Comparison of ENCODE assay signal across 8 cellular contexts in the genomic region with DNA sequence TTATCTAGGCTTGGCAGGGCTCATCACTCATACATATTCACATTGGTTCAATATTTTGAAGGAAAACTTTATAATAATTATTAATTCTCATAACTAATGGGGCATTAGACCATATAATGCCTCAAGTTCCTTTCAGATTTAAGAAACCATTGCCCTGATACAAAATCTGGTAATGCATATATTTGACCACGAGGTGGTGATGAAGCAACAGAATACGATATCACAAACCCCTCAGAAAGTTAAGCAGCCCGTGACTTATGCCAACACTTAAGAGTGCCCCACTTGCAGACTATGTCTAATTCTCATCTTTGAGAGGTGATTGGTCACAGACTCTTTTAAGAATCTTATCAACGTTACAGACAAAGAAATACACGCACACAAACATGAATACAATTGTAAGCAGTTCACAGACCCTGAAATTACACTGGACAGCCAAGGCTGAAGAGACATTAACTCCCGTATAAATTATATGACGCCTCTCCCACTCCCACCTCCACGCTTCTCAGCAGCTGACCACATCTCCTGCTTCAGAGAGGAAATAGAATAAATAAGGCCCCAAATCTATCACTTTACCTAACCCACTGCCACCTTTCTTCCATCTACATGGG. TPM values are rescaled to one million over a fixed set of nuclear protein-coding genes. Genes with fewer than 3 reads are reported as not detected.
DNase-seq lines count a peak whose midpoint lies in the region; ATAC-seq, FAIRE-seq and TF ChIP-seq lines count a peak whose summit lies in the region.

No MANE protein-coding gene starts in this region.

- TF ChIP-seq POLR2A in GM12891 (IDR thresholded peaks at IDR 0.05; ENCODE audit: low read depth, low read length): no peak

- no peaks in the 10 kb centered on the region for H3K9me3 ChIP-seq in T-helper 17 cell (ENCODE audit: control insufficient read depth, low read length, poor library complexity, severe bottlenecking)

- H3K27ac Mint-ChIP-seq in T-helper 17 cell (no peak overlapping the region), endothelial cell (ENCODE audit: unreplicated experiment) (no peak overlapping the region)

- no peaks in the 10 kb centered on the region for H3K9me3 Mint-ChIP-seq in endothelial cell (ENCODE audit: unreplicated experiment)

- FAIRE-seq in GM12891 (lab: Jason Lieb, UNC): peak; percentile 76

- TF ChIP-seq CTCF in endothelial cell (IDR thresholded peaks at IDR 0.05; ENCODE audit: unreplicated experiment): peak; percentile 84

- DNase-seq in AG20443 (ENCODE audit: low spot score) (peak; percentile 55), GM12891 (ENCODE audit: insufficient read length, low spot score) (no peak), NCI-H146 treated with DMSO at 0.1 percent for 48 hours (lab: John Stamatoyannopoulos, UW; ENCODE audit: unreplicated experiment) (peak; percentile 11), T-helper 17 cell (peak in 1 of 3 donors; percentile 9), endothelial cell (ENCODE audit: low spot score) (peak; percentile 23), myocyte (ENCODE audit: low read depth) (peak; percentile 73), islet precursor cell (no peak)

- H3K4me3 Mint-ChIP-seq in T-helper 17 cell: no peak overlapping the region
- no peak overlapping the region for H3K4me3 Mint-ChIP-seq in endothelial cell (ENCODE audit: unreplicated experiment)

- peak; percentile 75 for ATAC-seq in HG02759 (IDR thresholded peaks at IDR 0.05; ENCODE audit: unreplicated experiment)
- peak; percentile 94 for ATAC-seq in T-helper 17 cell

- H3K36me3 Mint-ChIP-seq in T-helper 17 cell (ENCODE audit: low read depth): no peaks in the 10 kb centered on the region
- no peaks in the 10 kb centered on the region for H3K36me3 Mint-ChIP-seq in endothelial cell (ENCODE audit: low read depth, unreplicated experiment)

- H3K27me3 Mint-ChIP-seq in T-helper 17 cell (peaks cover 5% of the 10 kb centered on the region), endothelial cell (ENCODE audit: unreplicated experiment) (no peaks in the 10 kb centered on the region)

- H3K4me1 Mint-ChIP-seq in T-helper 17 cell (peaks cover 9% of the 10 kb centered on the region), endothelial cell (ENCODE audit: unreplicated experiment) (peaks cover 5% of the 10 kb centered on the region)

TF ChIP-seq in GM12891, 5 proteins besides CTCF, POLR2A, EP300 and RAD21:
- TF ChIP-seq POU2F2 (IDR thresholded peaks at IDR 0.05; ENCODE audit: low read depth, low read length): no peak
- no peak for TF ChIP-seq SPI1 (IDR thresholded peaks at IDR 0.05; ENCODE audit: low read depth, low read length)
- TF ChIP-seq POLR2AphosphoS5 (IDR thresholded peaks at IDR 0.05; ENCODE audit: low read depth, low read length): no peak
- no peak for TF ChIP-seq PAX5 (IDR thresholded peaks at IDR 0.05; ENCODE audit: insufficient read depth, low read length, severe bottlenecking)
- TF ChIP-seq TAF1 (IDR thresholded peaks at IDR 0.05; ENCODE audit: low read depth, low read length): no peak

RNA-seq across cellular contexts. Expression of a gene that starts 20.7 kb away (rescaled TPM):
- 0.01 TPM for polyA plus RNA-seq in GM12891 (2012; ENCODE audit: low read depth, missing spikeins)
- total RNA-seq in T-helper 17 cell: 1 to 10 TPM in 1 of 2 donors, under 1 TPM in 1; 0.52 to 1.0 TPM
- total RNA-seq in endothelial cell (ENCODE audit: unreplicated experiment): 7.8 TPM
- 0.03 TPM in 1 of 2 replicates, not detected in the other for total RNA-seq in myocyte
- polyA plus RNA-seq in myocyte (2012): not detected

RNA-seq across cellular contexts. Expression of a gene that starts 36.6 kb away (rescaled TPM):
- 68.0 TPM for polyA plus RNA-seq in GM12891 (2012; ENCODE audit: low read depth, missing spikeins)
- total RNA-seq in T-helper 17 cell (10 to 100 TPM; 45.8 to 51.1 TPM), endothelial cell (ENCODE audit: unreplicated experiment) (63.2 TPM), myocyte (53.6 and 55.7 TPM in 2 replicates)
- 56.4 TPM for polyA plus RNA-seq in myocyte (2012)

Comparison
In these comparisons a context has a peak if more than half of its experiments do, and no peak if none do; other contexts are left out.
1. DNase-seq: peak in AG20443 (single experiment), NCI-H146 treated with DMSO at 0.1 percent for 48 hours (single experiment), endothelial cell (single experiment) and myocyte (single experiment); none in GM12891 (single experiment) and islet precursor cell (single experiment).